9 cellular contexts compared by ENCODE assay signal in the genomic region with DNA sequence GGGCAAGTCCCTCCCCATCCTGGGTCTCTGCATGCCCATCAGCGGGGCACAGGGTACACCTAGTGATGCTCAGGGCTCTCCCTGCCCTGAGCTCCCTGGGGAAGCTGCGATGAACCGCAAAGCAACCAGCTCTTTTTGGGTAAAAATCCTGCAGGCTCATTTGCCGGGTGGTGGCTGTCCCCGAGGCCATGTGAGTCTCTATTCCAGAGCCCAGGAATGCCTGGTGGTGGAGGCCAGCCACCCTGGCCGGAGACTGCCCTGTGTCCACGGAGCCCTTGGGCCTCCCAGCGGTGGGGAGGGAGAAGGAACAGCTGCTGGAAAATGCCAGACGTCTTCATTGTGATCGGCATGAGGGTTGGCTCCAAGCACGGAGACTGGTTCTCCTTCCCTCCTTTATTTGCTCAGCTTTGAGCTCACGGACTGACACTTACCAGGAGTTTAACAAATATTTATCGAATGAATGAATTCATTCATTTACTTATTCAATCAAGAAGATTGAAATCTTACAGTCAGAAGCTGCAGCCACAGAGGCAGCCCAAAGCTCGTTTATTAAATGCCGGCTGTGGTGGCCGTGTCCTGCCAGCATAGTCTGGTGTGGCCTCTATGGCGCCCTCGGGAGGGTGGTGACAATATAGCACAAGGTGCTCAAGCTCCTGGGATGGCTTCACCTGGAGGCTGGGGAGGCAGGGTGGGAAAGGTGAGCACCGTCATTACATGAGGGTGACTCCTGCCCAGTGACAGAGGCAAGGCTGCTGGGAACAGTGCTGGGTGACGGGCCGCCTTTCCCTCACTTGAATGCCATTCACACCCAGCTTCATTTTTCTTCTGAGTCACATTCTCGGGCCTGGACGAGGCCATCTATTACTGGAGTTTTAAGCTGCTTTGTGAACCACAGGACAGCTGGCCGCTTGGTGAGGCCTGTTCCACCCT. TPM values are rescaled to one million over a fixed set of nuclear protein-coding genes. Genes with fewer than 3 reads are reported as not detected.
A peak's percentile ranks its signal among the peaks of the same experiment; 100 is the strongest.
DNase-seq lines count a peak whose midpoint lies in the region; ATAC-seq and TF ChIP-seq lines count a peak whose summit lies in the region.
"Had no signal": no experiment of that assay in that cellular context is flagged by ENCODE, and none has a peak within 500 bp of the region (broad histone marks: within the 10 kb centered on the region; RNA-seq: fewer than 3 reads in every experiment).

No MANE protein-coding gene starts in this region.

- CTCF ChIA-PET in activated naive CD4-positive, alpha-beta T cell treated with anti-CD3 and anti-CD28 coated beads for 36 hours (lab: Charles Lee): interaction anchor here (0.5 to 1.6 kb wide), 8 partner anchors 9 to 487 kb away, joined by 3 to 11 read pairs (median 3); no protein-coding TSS in a partner anchor
- CTCF ChIA-PET in CD4-positive, alpha-beta T cell (lab: Charles Lee): no interaction called here

- peak; percentile 58 for DNase-seq in activated naive CD4-positive, alpha-beta T cell treated with anti-CD3 and anti-CD28 coated beads for 36 hours
- no peak for DNase-seq in activated naive CD4-positive, alpha-beta T cell treated with anti-CD3 and anti-CD28 coated beads, Interleukin-2, amount 50 U/mL, for 16 hours
- peak; percentile 25 for DNase-seq in RPMI8226
- peak; percentile 35 for DNase-seq in fibroblast of peridontal ligament (ENCODE audit: extremely low read depth)
- peak; percentile 89 for DNase-seq in posterior vena cava (ENCODE audit: low spot score)
- DNase-seq in cortex of kidney (lab: John Stamatoyannopoulos, UW): no peak
- DNase-seq in CD4-positive, alpha-beta T cell: no peak

- H3K27ac ChIP-seq in CD4-positive, alpha-beta T cell (ENCODE audit: low read depth, low read length): no peak overlapping the region

- H3K4me3 Mint-ChIP-seq in activated naive CD4-positive, alpha-beta T cell treated with anti-CD3 and anti-CD28 coated beads for 36 hours: no peak overlapping the region
- H3K4me3 Mint-ChIP-seq in CD4-positive, alpha-beta T cell: no peak overlapping the region
- H3K4me3 Mint-ChIP-seq: activated naive CD4-positive, alpha-beta T cell treated with anti-CD3 and anti-CD28 coated beads, Interleukin-2, amount 50 U/mL, for 24 hours had no signal

- no peaks in the 10 kb centered on the region for H3K9me3 ChIP-seq in CD4-positive, alpha-beta T cell (ENCODE audit: control insufficient read depth, low read length)

- H3K27me3 Mint-ChIP-seq in activated naive CD4-positive, alpha-beta T cell treated with anti-CD3 and anti-CD28 coated beads for 36 hours (ENCODE audit: low read depth): peaks cover 7% of the 10 kb centered on the region
- peaks cover 23% of the 10 kb centered on the region for H3K27me3 Mint-ChIP-seq in CD4-positive, alpha-beta T cell

- ATAC-seq in HG03039 (IDR thresholded peaks at IDR 0.05; ENCODE audit: unreplicated experiment): no peak
- ATAC-seq in CD4-positive, alpha-beta T cell (ENCODE audit: poor library complexity): no peak

- no peak overlapping the region for H3K27ac Mint-ChIP-seq in activated naive CD4-positive, alpha-beta T cell treated with anti-CD3 and anti-CD28 coated beads for 36 hours
- no peak overlapping the region for H3K27ac Mint-ChIP-seq in CD4-positive, alpha-beta T cell
- H3K27ac Mint-ChIP-seq: activated naive CD4-positive, alpha-beta T cell treated with anti-CD3 and anti-CD28 coated beads, Interleukin-2, amount 50 U/mL, for 24 hours had no signal

- intact Hi-C loops in activated naive CD4-positive, alpha-beta T cell treated with anti-CD3 and anti-CD28 coated beads for 36 hours (cut with micrococcal nuclease): no loop called here
- intact Hi-C loops in posterior vena cava (cut with DNase I): no loop called here
- intact Hi-C loops in CD4-positive, alpha-beta T cell (cut with DNase I, micrococcal nuclease): no loop called here

- TF ChIP-seq CTCF in CD4-positive, alpha-beta T cell (IDR thresholded peaks at IDR 0.05): no peak

- no peaks in the 10 kb centered on the region for H3K36me3 Mint-ChIP-seq in activated naive CD4-positive, alpha-beta T cell treated with anti-CD3 and anti-CD28 coated beads for 36 hours (ENCODE audit: low read depth)
- no peaks in the 10 kb centered on the region for H3K36me3 Mint-ChIP-seq in CD4-positive, alpha-beta T cell (ENCODE audit: low read depth)
- H3K36me3 Mint-ChIP-seq: activated naive CD4-positive, alpha-beta T cell treated with anti-CD3 and anti-CD28 coated beads, Interleukin-2, amount 50 U/mL, for 24 hours had no signal

- POLR2A ChIA-PET in CD4-positive, alpha-beta T cell (lab: Charles Lee): no interaction called here

- no peaks in the 10 kb centered on the region for H3K9me3 Mint-ChIP-seq in activated naive CD4-positive, alpha-beta T cell treated with anti-CD3 and anti-CD28 coated beads for 36 hours
- H3K9me3 Mint-ChIP-seq in CD4-positive, alpha-beta T cell: no peaks in the 10 kb centered on the region
- H3K9me3 Mint-ChIP-seq: activated naive CD4-positive, alpha-beta T cell treated with anti-CD3 and anti-CD28 coated beads, Interleukin-2, amount 50 U/mL, for 24 hours had no signal

- H3K4me1 Mint-ChIP-seq in activated naive CD4-positive, alpha-beta T cell treated with anti-CD3 and anti-CD28 coated beads for 36 hours (ENCODE audit: low read depth): no peaks in the 10 kb centered on the region
- no peaks in the 10 kb centered on the region for H3K4me1 Mint-ChIP-seq in CD4-positive, alpha-beta T cell (ENCODE audit: low read depth)
- H3K4me1 Mint-ChIP-seq: activated naive CD4-positive, alpha-beta T cell treated with anti-CD3 and anti-CD28 coated beads, Interleukin-2, amount 50 U/mL, for 24 hours had no signal

- no peaks in the 10 kb centered on the region for H3K27me3 ChIP-seq in CD4-positive, alpha-beta T cell (ENCODE audit: control insufficient read depth, insufficient read depth, low read length)

RNA-seq across cellular contexts. Expression of gene JPH3, which starts 31.1 kb away (rescaled TPM):
- under 1 TPM; 0.07 to 0.14 TPM for total RNA-seq in activated naive CD4-positive, alpha-beta T cell treated with anti-CD3 and anti-CD28 coated beads for 36 hours
- total RNA-seq in posterior vena cava: 1 to 10 TPM; 1.4 to 1.8 TPM
- not detected for total RNA-seq in CD4-positive, alpha-beta T cell

Comparison
In these comparisons a context has a peak if more than half of its experiments do, and no peak if none do; other contexts are left out.
1. DNase-seq: peak in activated naive CD4-positive, alpha-beta T cell treated with anti-CD3 and anti-CD28 coated beads for 36 hours (single experiment), RPMI8226 (single experiment), fibroblast of peridontal ligament (single experiment) and posterior vena cava (single experiment); none in activated naive CD4-positive, alpha-beta T cell treated with anti-CD3 and anti-CD28 coated beads, Interleukin-2, amount 50 U/mL, for 16 hours (single experiment), cortex of kidney (single experiment) and CD4-positive, alpha-beta T cell (0 of 10).